Comparison of ENCODE assay signal across 8 cellular contexts in the genomic region with DNA sequence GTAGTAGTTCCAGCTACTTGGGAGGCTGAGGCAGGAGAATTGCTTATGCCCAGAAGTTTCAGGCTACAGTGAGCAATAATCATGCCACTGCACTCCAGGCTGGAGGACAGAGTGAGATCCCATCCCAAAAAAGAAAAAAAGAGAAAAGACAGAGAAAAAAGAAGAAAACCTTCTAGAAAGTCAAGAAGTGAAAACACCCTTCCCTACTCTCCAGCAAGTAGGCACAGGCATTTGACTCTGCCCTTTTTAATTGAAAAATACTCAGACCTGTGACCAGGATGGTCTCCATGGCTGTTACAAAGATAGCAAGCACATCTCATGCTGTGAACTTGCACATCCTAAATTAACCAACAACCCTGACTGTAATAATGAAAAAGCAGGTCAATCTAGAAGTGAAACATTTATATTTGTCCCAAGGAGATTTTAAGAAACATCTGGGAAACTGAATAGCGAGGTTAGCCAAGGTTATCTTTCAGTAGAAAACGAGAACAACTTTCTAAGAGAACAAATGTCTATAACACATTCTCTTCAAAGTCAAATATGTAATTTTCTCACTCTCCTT. TPM values are rescaled to one million over a fixed set of nuclear protein-coding genes. Genes with fewer than 3 reads are reported as not detected.
DNase-seq lines count a peak whose midpoint lies in the region; ATAC-seq and TF ChIP-seq lines count a peak whose summit lies in the region.

No MANE protein-coding gene starts in this region.

- peak overlapping the region; percentile 99 for H2AFZ ChIP-seq in neuron (ENCODE audit: low read depth, low read length)

- intact Hi-C loops in ascending aorta (cut with DNase I), result loop anchor here (5.0 to 10.0 kb wide), 6 partner anchors 39 to 971 kb away; a partner anchor contains a TSS

- DNase-seq in ascending aorta (ENCODE audit: low spot score in 2 of 2) (no peak), RPMI8226 (no peak), NCI-H510A treated with DMSO at 0.1 percent for 48 hours (lab: John Stamatoyannopoulos, UW) (no peak), GM10248 (ENCODE audit: extremely low spot score) (no peak)
- DNase-seq in stimulated activated CD8-positive, alpha-beta memory T cell treated with anti-CD3 and anti-CD28 coated beads, Interleukin-4, amount 100 ng/mL, for 48 hours, result no peak

- H3K36me3 ChIP-seq in ascending aorta (no peaks in the 10 kb centered on the region), neuron (ENCODE audit: insufficient read depth, low read length) (no peaks in the 10 kb centered on the region)

- H3K4me1 ChIP-seq in ascending aorta, result peaks cover 0 to 20% of the 10 kb centered on the region in 2 donors
- H3K4me1 ChIP-seq in neuron (ENCODE audit: insufficient read depth, low read length), result peaks cover 22% of the 10 kb centered on the region

- CTCF ChIA-PET in GM10248 (lab: Yijun Ruan, JAX), result no interaction called here

- H3K4me3 ChIP-seq in ascending aorta (peak overlapping the region; percentile 75 to 94), neuron (ENCODE audit: low read length) (peak overlapping the region; percentile 72)

- POLR2A ChIA-PET in GM10248 (lab: Yijun Ruan, JAX), result no interaction called here

- H3K9me3 ChIP-seq in ascending aorta (no peaks in the 10 kb centered on the region), neuron (ENCODE audit: low read length) (peaks cover 3% of the 10 kb centered on the region)

- H3K27me3 ChIP-seq in ascending aorta, result no peaks in the 10 kb centered on the region
- H3K27me3 ChIP-seq in neuron (ENCODE audit: insufficient read depth, low read length), result no peaks in the 10 kb centered on the region

- H3K27ac ChIP-seq in ascending aorta, result peak overlapping the region; percentile 87 to 91

- TF ChIP-seq CTCF in ascending aorta (IDR thresholded peaks at IDR 0.05) (no peak), GM10248 (IDR thresholded peaks at IDR 0.05; ENCODE audit: control extremely low read depth, extremely low read depth, low read depth, missing control alignments) (no peak)

- peak; percentile 38 for ATAC-seq in GM18907 (IDR thresholded peaks at IDR 0.05; ENCODE audit: unreplicated experiment)
- ATAC-seq in HG02870 (IDR thresholded peaks at IDR 0.05; ENCODE audit: unreplicated experiment), result peak; percentile 46

RNA-seq across cellular contexts. Expression of a gene that starts 2.0 kb away (rescaled TPM):
- 176 TPM for total RNA-seq in ascending aorta
